ENCODE assay signal across 16 cellular contexts in the genomic region with DNA sequence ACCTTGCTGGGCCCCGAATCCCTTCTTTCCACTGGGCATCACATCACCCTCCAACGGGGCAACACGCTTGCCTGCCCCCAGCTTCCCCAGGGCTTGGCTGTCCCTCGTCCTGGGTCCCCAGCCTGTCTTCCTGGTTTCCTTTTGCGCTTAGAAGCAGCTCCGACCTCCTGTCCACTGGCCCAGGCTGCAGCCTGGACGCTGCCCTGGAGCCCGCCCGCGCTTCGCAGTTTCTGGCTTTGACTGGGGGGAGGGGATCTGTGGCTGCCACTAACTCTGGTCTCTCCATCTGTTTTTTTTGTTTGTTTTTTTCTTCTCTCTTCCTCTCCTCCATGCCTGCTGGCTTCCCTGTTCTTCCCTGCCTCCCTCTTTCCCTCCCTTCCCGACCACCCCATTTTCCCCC. TPM values are rescaled to one million over a fixed set of nuclear protein-coding genes. Genes with fewer than 3 reads are reported as not detected.
DNase-seq lines count a peak whose midpoint lies in the region; ATAC-seq and TF ChIP-seq lines count a peak whose summit lies in the region.
"Had no signal": no experiment of that assay in that cellular context is flagged by ENCODE, and none has a peak within 500 bp of the region (broad histone marks: within the 10 kb centered on the region; RNA-seq: fewer than 3 reads in every experiment).

No MANE protein-coding gene starts in this region.

- no peaks in the 10 kb centered on the region for H3K27me3 Mint-ChIP-seq in activated CD4-positive, alpha-beta T cell treated with anti-CD3 and anti-CD28 coated beads, Interleukin-2, amount 10 ng/mL, durations not matched to agents 24 days and 14 days
- no peaks in the 10 kb centered on the region for H3K27me3 Mint-ChIP-seq in activated B cell treated with CpG ODN at 0.5 μM for 24 hours
- no peaks in the 10 kb centered on the region for H3K27me3 Mint-ChIP-seq in stimulated activated naive B cell treated with anti-CD40 and anti-IgM and Interleukin-4, amounts not matched to agents 10 μg/mL and 1 μg/mL and 100 μg/mL, for 72 hours
- H3K27me3 Mint-ChIP-seq: activated CD8-positive, alpha-beta memory T cell treated with anti-CD3 and anti-CD28 coated beads, Interleukin-2, amount 10 ng/mL, durations not matched to agents 7 days and 5 days; naive B cell had no signal

- no peak overlapping the region for H3K4me3 ChIP-seq in mesendoderm (ENCODE audit: low read length)
- H3K4me3 ChIP-seq: A549 had no signal

- peaks cover 7% of the 10 kb centered on the region for H3K36me3 ChIP-seq in mesendoderm (ENCODE audit: control insufficient read depth, insufficient read depth, low read length)

- H3K4me2 ChIP-seq in mesendoderm (ENCODE audit: low read length), result no peak overlapping the region
- H3K4me2 ChIP-seq: A549 had no signal

- POLR2A ChIA-PET in activated B cell treated with CpG ODN at 0.5 μM for 24 hours (lab: Charles Lee), result interaction anchor here (1.2 to 3.2 kb wide), 3 partner anchors 10 to 61 kb away, joined by 4 to 45 read pairs (median 13); no protein-coding TSS in a partner anchor

- peaks cover 36% of the 10 kb centered on the region for H3K36me3 Mint-ChIP-seq in activated CD4-positive, alpha-beta T cell treated with anti-CD3 and anti-CD28 coated beads, Interleukin-2, amount 10 ng/mL, durations not matched to agents 24 days and 14 days (ENCODE audit: low read depth)
- peaks cover 59% of the 10 kb centered on the region for H3K36me3 Mint-ChIP-seq in activated B cell treated with CpG ODN at 0.5 μM for 24 hours (ENCODE audit: low read depth)
- peaks cover 40 to 47% of the 10 kb centered on the region in 2 donors for H3K36me3 Mint-ChIP-seq in stimulated activated naive B cell treated with anti-CD40 and anti-IgM and Interleukin-4, amounts not matched to agents 10 μg/mL and 1 μg/mL and 100 μg/mL, for 72 hours

- no peak overlapping the region for H2BK120ac ChIP-seq in mesendoderm (ENCODE audit: low read depth, low read length)

- CTCF ChIA-PET in activated B cell treated with CpG ODN at 0.5 μM for 24 hours (lab: Charles Lee), result interaction anchor here (13.5 kb wide), 1 partner anchor 60 kb away, joined by 353 read pairs; no protein-coding TSS in a partner anchor

- H3K4me1 Mint-ChIP-seq in activated CD4-positive, alpha-beta T cell treated with anti-CD3 and anti-CD28 coated beads, Interleukin-2, amount 10 ng/mL, durations not matched to agents 24 days and 14 days, result peaks cover 30% of the 10 kb centered on the region
- peaks cover 36% of the 10 kb centered on the region for H3K4me1 Mint-ChIP-seq in activated B cell treated with CpG ODN at 0.5 μM for 24 hours
- peaks cover 31 to 67% of the 10 kb centered on the region in 2 donors for H3K4me1 Mint-ChIP-seq in stimulated activated naive B cell treated with anti-CD40 and anti-IgM and Interleukin-4, amounts not matched to agents 10 μg/mL and 1 μg/mL and 100 μg/mL, for 72 hours

- peak overlapping the region; percentile 73 for H3K56ac ChIP-seq in mesendoderm (ENCODE audit: low read length)

- no peaks in the 10 kb centered on the region for H3K27me3 ChIP-seq in mesendoderm (ENCODE audit: insufficient read depth, low read length, poor library complexity)

- peaks cover 6% of the 10 kb centered on the region for H3K4me1 ChIP-seq in mesendoderm (ENCODE audit: control insufficient read depth, low read depth, low read length)
- H3K4me1 ChIP-seq: A549 had no signal

- no peak overlapping the region for H4K8ac ChIP-seq in mesendoderm (ENCODE audit: low read depth, low read length)

- DNase-seq in activated CD4-positive, alpha-beta T cell treated with anti-CD3 and anti-CD28 coated beads, Interleukin-2, amount 10 ng/mL, durations not matched to agents 24 days and 14 days, result no peak
- DNase-seq in activated CD4-positive, alpha-beta T cell treated with anti-CD3 and anti-CD28 coated beads, Interleukin-2, amount 50 U/mL, for 48 hours, result no peak
- DNase-seq in activated B cell treated with CpG ODN at 0.5 μM for 24 hours (no peak), mesendoderm (no peak), NCI-H2196 (lab: John Stamatoyannopoulos, UW; ENCODE audit: unreplicated experiment) (no peak)
- no peak for DNase-seq in stimulated activated naive B cell treated with anti-CD40 and anti-IgM and Interleukin-4, amounts not matched to agents 10 μg/mL and 1 μg/mL and 100 μg/mL, for 72 hours
- DNase-seq: activated CD8-positive, alpha-beta memory T cell treated with anti-CD3 and anti-CD28 coated beads, Interleukin-2, amount 10 ng/mL, durations not matched to agents 7 days and 5 days; GF-D8; GOT3; naive B cell; NCI-H1930; NCI-H82 had no signal

- H3K9me3 Mint-ChIP-seq in activated CD4-positive, alpha-beta T cell treated with anti-CD3 and anti-CD28 coated beads, Interleukin-2, amount 10 ng/mL, durations not matched to agents 24 days and 14 days, result no peaks in the 10 kb centered on the region
- no peaks in the 10 kb centered on the region for H3K9me3 Mint-ChIP-seq in activated B cell treated with CpG ODN at 0.5 μM for 24 hours
- no peaks in the 10 kb centered on the region for H3K9me3 Mint-ChIP-seq in stimulated activated naive B cell treated with anti-CD40 and anti-IgM and Interleukin-4, amounts not matched to agents 10 μg/mL and 1 μg/mL and 100 μg/mL, for 72 hours

- no peak overlapping the region for H3K4me3 Mint-ChIP-seq in activated CD4-positive, alpha-beta T cell treated with anti-CD3 and anti-CD28 coated beads, Interleukin-2, amount 10 ng/mL, durations not matched to agents 24 days and 14 days
- H3K4me3 Mint-ChIP-seq in activated B cell treated with CpG ODN at 0.5 μM for 24 hours, result no peak overlapping the region
- no peak overlapping the region for H3K4me3 Mint-ChIP-seq in stimulated activated naive B cell treated with anti-CD40 and anti-IgM and Interleukin-4, amounts not matched to agents 10 μg/mL and 1 μg/mL and 100 μg/mL, for 72 hours
- H3K4me3 Mint-ChIP-seq: activated CD8-positive, alpha-beta memory T cell treated with anti-CD3 and anti-CD28 coated beads, Interleukin-2, amount 10 ng/mL, durations not matched to agents 7 days and 5 days had no signal

- H3K23ac ChIP-seq in mesendoderm (ENCODE audit: low read length), result no peak overlapping the region

- no peak overlapping the region for H3K9ac ChIP-seq in mesendoderm (ENCODE audit: low read length)

- no peak overlapping the region for H2BK5ac ChIP-seq in mesendoderm (ENCODE audit: low read length)

- H3K79me2 ChIP-seq in mesendoderm (ENCODE audit: control insufficient read depth, insufficient read depth, low read length), result no peaks in the 10 kb centered on the region

- H3K18ac ChIP-seq in mesendoderm (ENCODE audit: low read length), result no peak overlapping the region

- no peak for TF ChIP-seq CTCF in activated B cell treated with CpG ODN at 0.5 μM for 24 hours (IDR thresholded peaks at IDR 0.05)

- H3K4ac ChIP-seq in mesendoderm (ENCODE audit: low read depth, low read length), result no peak overlapping the region

- ATAC-seq in activated B cell treated with CpG ODN at 0.5 μM for 24 hours (ENCODE audit: low read depth) (no peak), GM21737 (IDR thresholded peaks at IDR 0.05; ENCODE audit: unreplicated experiment) (no peak), GM21447 (IDR thresholded peaks at IDR 0.05; ENCODE audit: unreplicated experiment) (no peak)
- no peak for ATAC-seq in stimulated activated naive B cell treated with anti-CD40 and anti-IgM and Interleukin-4, amounts not matched to agents 10 μg/mL and 1 μg/mL and 100 μg/mL, for 72 hours (replicated peaks)
- ATAC-seq: A549; activated CD8-positive, alpha-beta memory T cell treated with anti-CD3 and anti-CD28 coated beads, Interleukin-2, amount 10 ng/mL, durations not matched to agents 7 days and 5 days; Right ventricle myocardium inferior had no signal

- peak overlapping the region; percentile 36 for H3K27ac Mint-ChIP-seq in activated CD4-positive, alpha-beta T cell treated with anti-CD3 and anti-CD28 coated beads, Interleukin-2, amount 10 ng/mL, durations not matched to agents 24 days and 14 days
- peak overlapping the region; percentile 50 for H3K27ac Mint-ChIP-seq in activated B cell treated with CpG ODN at 0.5 μM for 24 hours
- peak overlapping the region; percentile 80 for H3K27ac Mint-ChIP-seq in stimulated activated naive B cell treated with anti-CD40 and anti-IgM and Interleukin-4, amounts not matched to agents 10 μg/mL and 1 μg/mL and 100 μg/mL, for 72 hours
- H3K27ac Mint-ChIP-seq: activated CD8-positive, alpha-beta memory T cell treated with anti-CD3 and anti-CD28 coated beads, Interleukin-2, amount 10 ng/mL, durations not matched to agents 7 days and 5 days had no signal

- H3K79me1 ChIP-seq in mesendoderm (ENCODE audit: low read length), result no peaks in the 10 kb centered on the region

- intact Hi-C loops in activated CD4-positive, alpha-beta T cell treated with anti-CD3 and anti-CD28 coated beads, Interleukin-2, amount 10 ng/mL, durations not matched to agents 24 days and 14 days (cut with micrococcal nuclease), result no loop called here
- intact Hi-C loops in activated B cell treated with CpG ODN at 0.5 μM for 24 hours (cut with micrococcal nuclease), result no loop called here

- H2BK15ac ChIP-seq in mesendoderm (replicated peaks; ENCODE audit: low read depth), result no peak overlapping the region

- no CpG with 5 or more reads among the region's 12 CpGs for WGBS in mesendoderm (ENCODE audit: extremely low coverage, insufficient coverage, low lambda C conversion rate)

- peak overlapping the region; percentile 12 for H3K27ac ChIP-seq in mesendoderm (ENCODE audit: low read depth, low read length)
- H3K27ac ChIP-seq: A549 had no signal

- no peak overlapping the region for H2AK5ac ChIP-seq in mesendoderm (ENCODE audit: low read length)

- no peak overlapping the region for H4K5ac ChIP-seq in mesendoderm (ENCODE audit: low read length)

RNA-seq across cellular contexts. Expression of gene ILF3, which starts 11.7 kb away (rescaled TPM):
- total RNA-seq in activated CD4-positive, alpha-beta T cell treated with anti-CD3 and anti-CD28 coated beads, Interleukin-2, amount 10 ng/mL, durations not matched to agents 24 days and 14 days, result 588 TPM in 2 replicates
- 373 and 399 TPM in 2 replicates for total RNA-seq in activated B cell treated with CpG ODN at 0.5 μM for 24 hours
- polyA plus RNA-seq in mesendoderm (2013, experiment 1 of 2), result 413 TPM
- polyA plus RNA-seq in mesendoderm (2013, experiment 2 of 2), result 408 TPM

RNA-seq across cellular contexts. Expression of gene SLC44A2, which starts 17.1 kb away (rescaled TPM):
- total RNA-seq in activated CD4-positive, alpha-beta T cell treated with anti-CD3 and anti-CD28 coated beads, Interleukin-2, amount 10 ng/mL, durations not matched to agents 24 days and 14 days, result 85.5 and 98.6 TPM in 2 replicates
- total RNA-seq in activated B cell treated with CpG ODN at 0.5 μM for 24 hours, result 195 and 213 TPM in 2 replicates
- 93.4 TPM for polyA plus RNA-seq in mesendoderm (2013, experiment 1 of 2)
- polyA plus RNA-seq in mesendoderm (2013, experiment 2 of 2), result 90.6 TPM

RNA-seq across cellular contexts. Expression of gene AP1M2, which starts 55.4 kb away (rescaled TPM):
- not detected in 2 replicates for total RNA-seq in activated CD4-positive, alpha-beta T cell treated with anti-CD3 and anti-CD28 coated beads, Interleukin-2, amount 10 ng/mL, durations not matched to agents 24 days and 14 days
- total RNA-seq in activated B cell treated with CpG ODN at 0.5 μM for 24 hours, result not detected in 2 replicates
- polyA plus RNA-seq in mesendoderm (2013, experiment 1 of 2), result 50.3 TPM
- polyA plus RNA-seq in mesendoderm (2013, experiment 2 of 2), result 50.0 TPM
- total RNA-seq: activated CD8-positive, alpha-beta memory T cell treated with anti-CD3 and anti-CD28 coated beads, Interleukin-2, amount 10 ng/mL, durations not matched to agents 7 days and 5 days; Right ventricle myocardium inferior had no signal

RNA-seq across cellular contexts. Expression of gene QTRT1, which starts 58.8 kb away (rescaled TPM):
- 86.0 and 95.2 TPM in 2 replicates for total RNA-seq in activated CD4-positive, alpha-beta T cell treated with anti-CD3 and anti-CD28 coated beads, Interleukin-2, amount 10 ng/mL, durations not matched to agents 24 days and 14 days
- 69.4 and 74.9 TPM in 2 replicates for total RNA-seq in activated B cell treated with CpG ODN at 0.5 μM for 24 hours
- polyA plus RNA-seq in mesendoderm (2013, experiment 1 of 2), result 29.5 TPM
- polyA plus RNA-seq in mesendoderm (2013, experiment 2 of 2), result 28.5 TPM
